19 cellular contexts compared by ENCODE assay signal in the genomic region with DNA sequence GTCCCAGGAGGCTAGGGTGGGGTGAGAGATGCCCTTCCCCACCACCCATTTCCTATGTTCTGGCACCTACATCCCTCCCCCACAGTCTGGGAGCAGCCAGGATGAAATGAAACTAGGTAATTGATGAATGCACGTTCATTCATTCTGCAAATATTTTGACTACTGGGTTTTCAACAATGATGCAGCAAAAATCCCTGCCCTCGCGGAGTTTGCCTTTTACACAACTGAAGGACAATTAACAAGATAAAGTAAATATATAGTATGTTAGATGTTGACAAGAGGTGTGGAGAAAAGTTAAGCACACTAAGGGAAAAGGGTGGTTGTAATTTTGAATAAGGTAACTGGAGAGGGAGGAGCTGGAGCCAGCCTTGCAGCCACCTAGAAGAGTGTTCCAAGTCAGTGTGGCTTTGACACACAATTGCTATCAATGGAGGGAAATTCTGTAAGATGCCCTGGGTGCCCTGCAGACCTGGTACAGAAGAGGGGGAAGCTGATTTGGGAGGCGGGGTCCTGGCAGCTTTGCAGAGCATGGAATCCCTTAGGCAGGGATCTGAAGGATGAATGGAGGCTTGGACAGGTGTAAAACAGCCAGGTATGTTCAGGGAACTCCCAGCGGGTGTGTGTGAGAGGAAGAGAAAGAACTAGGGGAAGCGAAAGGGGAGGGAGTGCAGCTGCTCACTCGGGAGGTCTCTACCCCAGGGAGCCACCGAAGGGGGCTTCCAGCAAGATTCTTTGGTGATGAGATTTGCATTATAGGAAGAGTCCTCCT. TPM values are rescaled to one million over a fixed set of nuclear protein-coding genes. Genes with fewer than 3 reads are reported as not detected.
DNase-seq lines count a peak whose midpoint lies in the region; ATAC-seq, FAIRE-seq and TF ChIP-seq lines count a peak whose summit lies in the region.
"Had no signal": no experiment of that assay in that cellular context is flagged by ENCODE, and none has a peak within 500 bp of the region (broad histone marks: within the 10 kb centered on the region; RNA-seq: fewer than 3 reads in every experiment).

No MANE protein-coding gene starts in this region.

- peaks cover 10% of the 10 kb centered on the region for H3K23me2 ChIP-seq in H9 (ENCODE audit: insufficient read length, low read depth, low read length, poor library complexity, severe bottlenecking)

- H3K9ac ChIP-seq in BLaER1 = no peak overlapping the region
- H3K9ac ChIP-seq in H9 (ENCODE audit: extremely low read depth, insufficient read length, low read length) = no peak overlapping the region
- no peak overlapping the region for H3K9ac ChIP-seq in mesendoderm (ENCODE audit: low read length)

- no peaks in the 10 kb centered on the region for H3K9me3 ChIP-seq in BLaER1
- no peaks in the 10 kb centered on the region for H3K9me3 ChIP-seq in H9 (ENCODE audit: control insufficient read depth, low read depth, low read length)
- no peaks in the 10 kb centered on the region for H3K9me3 ChIP-seq in stomach
- H3K9me3 ChIP-seq: pancreas, SJCRH30 had no signal

- H3K27me3 Mint-ChIP-seq in H9 (ENCODE audit: low read depth) (peaks cover 10% of the 10 kb centered on the region), nephron progenitor cell (ENCODE audit: low read depth, poor library complexity) (peaks cover 16% of the 10 kb centered on the region)

- H3K79me2 ChIP-seq in H9 (ENCODE audit: insufficient read depth, low read length) (no peaks in the 10 kb centered on the region), mesendoderm (ENCODE audit: control insufficient read depth, insufficient read depth, low read length) (no peaks in the 10 kb centered on the region)

- H2AK5ac ChIP-seq in H9 (ENCODE audit: insufficient read length, low read length) = no peak overlapping the region
- H2AK5ac ChIP-seq in mesendoderm (ENCODE audit: low read length) = no peak overlapping the region

- H3K4me3 Mint-ChIP-seq in H9 (peak overlapping the region; percentile 10 to 28; a peak in 3 of 5 replicates), nephron progenitor cell (peak overlapping the region; percentile 56)

- H3K27me3 ChIP-seq in BLaER1 = peaks cover 33% of the 10 kb centered on the region
- H3K27me3 ChIP-seq in H9 (ENCODE audit: insufficient read depth, low read length) = peaks cover 4% of the 10 kb centered on the region; the same call in 1 of the 2 replicates
- H3K27me3 ChIP-seq in bronchial epithelial cell (ENCODE audit: control insufficient read depth, insufficient read depth, low read length) = no peaks in the 10 kb centered on the region
- H3K27me3 ChIP-seq in stomach = peaks cover 0 to 29% (median 5%) of the 10 kb centered on the region in 3 donors
- H3K27me3 ChIP-seq in mesendoderm (ENCODE audit: insufficient read depth, low read length, poor library complexity) = no peaks in the 10 kb centered on the region

- TF ChIP-seq CTCF in H9 (conservative IDR thresholded peaks at IDR 0.05) = no peak
- TF ChIP-seq CTCF in bronchial epithelial cell (IDR thresholded peaks at IDR 0.05; ENCODE audit: insufficient read depth, low read length, severe bottlenecking) = no peak
- TF ChIP-seq CTCF in nephron progenitor cell (IDR thresholded peaks at IDR 0.05) = no peak
- no peak for TF ChIP-seq CTCF in stomach (IDR thresholded peaks at IDR 0.05)

- H2BK120ac ChIP-seq in H9 (ENCODE audit: low read depth, low read length, poor library complexity, severe bottlenecking) (no peak overlapping the region), mesendoderm (ENCODE audit: low read depth, low read length) (no peak overlapping the region)

- H3K79me1 ChIP-seq in H9 (ENCODE audit: insufficient read depth, low read depth, low read length, poor library complexity, severe bottlenecking) (no peaks in the 10 kb centered on the region), mesendoderm (ENCODE audit: low read length) (no peaks in the 10 kb centered on the region)

- H4K5ac ChIP-seq in H9 (ENCODE audit: insufficient read length, low read depth, low read length) (no peak overlapping the region), mesendoderm (ENCODE audit: low read length) (no peak overlapping the region)

- no peak for TF ChIP-seq EP300 in stomach (IDR thresholded peaks at IDR 0.05)

- H3K4me3 ChIP-seq in BLaER1 = no peak overlapping the region
- no peak overlapping the region for H3K4me3 ChIP-seq in bronchial epithelial cell (ENCODE audit: low read depth, low read length)
- H3K4me3 ChIP-seq in stomach = peak overlapping the region in 1 of 4 donors; percentile 68
- H3K4me3 ChIP-seq in mesendoderm (ENCODE audit: low read length) = no peak overlapping the region
- H3K4me3 ChIP-seq: pancreas, SJCRH30 had no signal

- no peaks in the 10 kb centered on the region for H4K20me1 ChIP-seq in BLaER1
- no peaks in the 10 kb centered on the region for H4K20me1 ChIP-seq in H9 (ENCODE audit: control insufficient read depth, insufficient read depth, insufficient read length)

- no peak overlapping the region for H2AFZ ChIP-seq in H9 (ENCODE audit: low read length)

- H3K4ac ChIP-seq in H9 (ENCODE audit: low read depth, low read length) (no peak overlapping the region), mesendoderm (ENCODE audit: low read depth, low read length) (no peak overlapping the region)

- H3K9me3 Mint-ChIP-seq in H9 = no peaks in the 10 kb centered on the region; a peak in 2 of 5 replicates
- peaks cover under 1% of the 10 kb centered on the region for H3K9me3 Mint-ChIP-seq in nephron progenitor cell

- intact Hi-C loops in stomach (cut with DNase I; ENCODE audit: low total_unique reads) = no loop called here

- peaks cover 46 to 49% of the 10 kb centered on the region in 2 experiments for H3K4me1 Mint-ChIP-seq in H9
- H3K4me1 Mint-ChIP-seq in nephron progenitor cell = peaks cover 59% of the 10 kb centered on the region

- H3K14ac ChIP-seq in H9 (ENCODE audit: insufficient read depth, low read length) = no peak overlapping the region

- H2BK5ac ChIP-seq in H9 (ENCODE audit: insufficient read length, low read length) = no peak overlapping the region
- H2BK5ac ChIP-seq in mesendoderm (ENCODE audit: low read length) = no peak overlapping the region

- no peak overlapping the region for H2BK20ac ChIP-seq in H9 (ENCODE audit: low read depth, low read length, poor library complexity, severe bottlenecking)

- H3K36me3 ChIP-seq in BLaER1 (no peaks in the 10 kb centered on the region), bronchial epithelial cell (ENCODE audit: control insufficient read depth, insufficient read depth, low read length) (peaks cover 6% of the 10 kb centered on the region), stomach (peaks cover 0 to 36% (median 16%) of the 10 kb centered on the region in 4 donors), mesendoderm (ENCODE audit: control insufficient read depth, insufficient read depth, low read length) (no peaks in the 10 kb centered on the region)
- H3K36me3 ChIP-seq: pancreas, SJCRH30 had no signal

- H2BK15ac ChIP-seq in H9 (ENCODE audit: low read depth, low read length) (no peak overlapping the region), mesendoderm (replicated peaks; ENCODE audit: low read depth) (no peak overlapping the region)

- no peak for TF ChIP-seq POLR2A in stomach (IDR thresholded peaks at IDR 0.05)

- H3K4me2 ChIP-seq in BLaER1 = 0 out of 2 replicates have a peak overlapping the region, but pooled peaks have one; percentile 4
- peak overlapping the region; percentile 29 for H3K4me2 ChIP-seq in H9 (ENCODE audit: insufficient read depth, insufficient read length, low read length)
- H3K4me2 ChIP-seq in mesendoderm (ENCODE audit: low read length) = no peak overlapping the region

- H3K56ac ChIP-seq in H9 (ENCODE audit: insufficient read length, low read depth, low read length) (no peak overlapping the region), mesendoderm (ENCODE audit: low read length) (no peak overlapping the region)

- H3K4me1 ChIP-seq in BLaER1 (peaks cover 54% of the 10 kb centered on the region), H9 (ENCODE audit: insufficient read depth, low read length) (peaks cover 18% of the 10 kb centered on the region; the same call in 1 of the 2 replicates), stomach (peaks cover 33 to 78% (median 45%) of the 10 kb centered on the region in 4 donors), mesendoderm (ENCODE audit: control insufficient read depth, low read depth, low read length) (peaks cover 24% of the 10 kb centered on the region)
- H3K4me1 ChIP-seq: pancreas, SJCRH30 had no signal

- FAIRE-seq in bronchial epithelial cell (lab: Jason Lieb, UNC) = no peak
- FAIRE-seq: H54, pancreas had no signal

- no peak overlapping the region for H3K18ac ChIP-seq in H9 (ENCODE audit: insufficient read length, low read depth, low read length)
- no peak overlapping the region for H3K18ac ChIP-seq in mesendoderm (ENCODE audit: low read length)

- H3K36me3 Mint-ChIP-seq in H9 (ENCODE audit: insufficient read depth in 1 of 3, low read depth in 3 of 3) (peaks cover 4 to 13% (median 5%) of the 10 kb centered on the region in 3 experiments; a peak in 5 of 7 replicates), nephron progenitor cell (ENCODE audit: low read depth) (peaks cover 2% of the 10 kb centered on the region)

- WGBS in H9 (ENCODE audit: extremely low coverage, insufficient read length, low lambda C conversion rate) = no CpG with 5 or more reads among the region's 8 CpGs
- 27 to 38% (median 30%) methylated on average over 8 of the region's 8 CpGs for WGBS in stomach, 5 donors
- WGBS in mesendoderm (ENCODE audit: extremely low coverage, insufficient coverage, low lambda C conversion rate) = no CpG with 5 or more reads among the region's 8 CpGs

- no peak overlapping the region for H3K27ac ChIP-seq in BLaER1
- H3K27ac ChIP-seq in H9 (ENCODE audit: insufficient read length, low read depth, low read length) = no peak overlapping the region
- peak overlapping the region in 1 of 5 donors; percentile 3 for H3K27ac ChIP-seq in stomach
- H3K27ac ChIP-seq in mesendoderm (ENCODE audit: low read depth, low read length) = no peak overlapping the region
- H3K27ac ChIP-seq: pancreas, SJCRH30 had no signal

- H4K8ac ChIP-seq in H9 (replicated peaks; ENCODE audit: insufficient read length, low read depth, low read length) = no peak overlapping the region
- no peak overlapping the region for H4K8ac ChIP-seq in mesendoderm (ENCODE audit: low read depth, low read length)

- H3K27ac Mint-ChIP-seq in H9 (peak overlapping the region in 2 of 3 experiments; percentile 16 to 47; a peak in 2 of 7 replicates), nephron progenitor cell (no peak overlapping the region)

- no peak overlapping the region for H3T11ph ChIP-seq in H9 (ENCODE audit: low read length)

- no peak for ATAC-seq in GM18870 (IDR thresholded peaks at IDR 0.05; ENCODE audit: unreplicated experiment)
- ATAC-seq: pancreas had no signal

- no peak overlapping the region for H4K91ac ChIP-seq in H9 (ENCODE audit: insufficient read length, low read depth, low read length)

- peak; percentile 43 for DNase-seq in H9
- peak; percentile 32 for DNase-seq in bronchial epithelial cell (ENCODE audit: low read depth)
- no peak for DNase-seq in nephron progenitor cell
- no peak for DNase-seq in stomach
- DNase-seq in mesendoderm = no peak
- DNase-seq in ecto neural progenitor cell (ENCODE audit: low spot score) = no peak
- DNase-seq: activated gamma-delta T cell treated with Interleukin-2 at 50 U/mL for 16 hours; AML-193; amygdala; effector memory CD4-positive, alpha-beta T cell; hippocampal formation; SJCRH30; stimulated activated CD4-positive, alpha-beta T cell treated with anti-CD3 and anti-CD28 coated beads, Interleukin-4, amount 100 ng/mL, for 24 hours had no signal

- no peak overlapping the region for H2BK12ac ChIP-seq in H9 (ENCODE audit: insufficient read length, low read depth, low read length)

- no peak overlapping the region for H3K23ac ChIP-seq in H9 (ENCODE audit: insufficient read length, low read depth, low read length)
- no peak overlapping the region for H3K23ac ChIP-seq in mesendoderm (ENCODE audit: low read length)

RNA-seq across cellular contexts. Expression of a gene that starts 2.5 kb away (rescaled TPM):
- total RNA-seq in H9 (2021) (10.9 and 11.2 TPM in 2 replicates), bronchial epithelial cell (0.26 and 0.64 TPM in 2 replicates), stomach (10 to 100 TPM in 3 of 5 donors, 1 to 10 TPM in 2; 2.7 to 24.9 (median 10.4) TPM)
- 10 to 100 TPM in 2 of 3 donors, 1 to 10 TPM in 1; 9.7 to 16.3 (median 12.2) TPM for polyA plus RNA-seq in stomach
- 11.5 TPM for polyA plus RNA-seq in mesendoderm (2013, experiment 1 of 2)
- 10.9 TPM for polyA plus RNA-seq in mesendoderm (2013, experiment 2 of 2)
- total RNA-seq: SJCRH30, skeletal muscle tissue, temporal lobe had no signal

Comparison
In these comparisons a context has a peak if more than half of its experiments do, and no peak if none do; other contexts are left out.
1. DNase-seq: peak in H9 (single experiment) and bronchial epithelial cell (single experiment); none in nephron progenitor cell (single experiment), stomach (single experiment), mesendoderm (single experiment) and ecto neural progenitor cell (single experiment).